10 cellular contexts compared by ENCODE assay signal in the genomic region with DNA sequence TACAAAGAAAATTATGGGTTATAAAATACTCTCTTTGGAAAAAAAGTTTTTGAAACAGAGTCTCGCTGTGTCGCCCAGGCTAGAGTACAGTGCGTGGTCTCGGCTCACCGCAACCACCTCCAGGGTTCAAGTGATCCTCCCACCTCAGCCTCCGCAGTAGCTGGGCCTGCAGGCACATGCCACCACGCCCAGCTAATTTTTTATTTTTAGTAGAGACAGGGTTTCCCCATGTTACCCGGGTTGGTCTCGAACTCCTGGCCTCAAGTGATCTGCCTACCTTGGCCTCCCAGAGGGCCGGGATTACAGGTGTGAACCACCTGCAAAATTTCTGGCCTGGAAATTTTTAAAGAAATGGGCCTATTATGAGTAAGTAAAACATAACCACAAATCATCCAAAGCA. TPM values are rescaled to one million over a fixed set of nuclear protein-coding genes. Genes with fewer than 3 reads are reported as not detected.
DNase-seq lines count a peak whose midpoint lies in the region; ATAC-seq and TF ChIP-seq lines count a peak whose summit lies in the region.
"Had no signal": no experiment of that assay in that cellular context is flagged by ENCODE, and none has a peak within 500 bp of the region (broad histone marks: within the 10 kb centered on the region; RNA-seq: fewer than 3 reads in every experiment).

No MANE protein-coding gene starts in this region.

- H3K4me3 Mint-ChIP-seq in CD14-positive monocyte, result peak overlapping the region in 1 of 2 donors; percentile 57
- peak overlapping the region; percentile 94 to 95 for H3K4me3 Mint-ChIP-seq in effector memory CD8-positive, alpha-beta T cell

- peak overlapping the region; percentile 97 for H3K4me3 ChIP-seq in GM12865 (ENCODE audit: low read depth, low read length)

- ATAC-seq in effector memory CD8-positive, alpha-beta T cell (replicated peaks), result no peak
- no peak for ATAC-seq in HG03571 (IDR thresholded peaks at IDR 0.05; ENCODE audit: unreplicated experiment)
- ATAC-seq: PC-3 had no signal

- no peaks in the 10 kb centered on the region for H3K27me3 Mint-ChIP-seq in CD14-positive monocyte (ENCODE audit: low read depth in 3 of 3)
- H3K27me3 Mint-ChIP-seq in effector memory CD8-positive, alpha-beta T cell, result no peaks in the 10 kb centered on the region

- H3K4me1 Mint-ChIP-seq in CD14-positive monocyte, result peaks cover 65% of the 10 kb centered on the region
- H3K4me1 Mint-ChIP-seq in effector memory CD8-positive, alpha-beta T cell (ENCODE audit: low read depth in 2 of 2), result peaks cover 36 to 61% of the 10 kb centered on the region in 2 donors

- peaks cover 0 to 3% (median 0%) of the 10 kb centered on the region in 7 donors for H3K9me3 Mint-ChIP-seq in CD14-positive monocyte
- H3K9me3 Mint-ChIP-seq in effector memory CD8-positive, alpha-beta T cell, result no peaks in the 10 kb centered on the region

- no peak for TF ChIP-seq CTCF in CD14-positive monocyte (IDR thresholded peaks at IDR 0.05)
- no peak for TF ChIP-seq CTCF in GM12865 (IDR thresholded peaks at IDR 0.05; ENCODE audit: insufficient read depth, low read depth, low read length, missing control alignments)

- H3K27ac Mint-ChIP-seq in CD14-positive monocyte, result peak overlapping the region; percentile 46 to 87 (median 83)
- peak overlapping the region; percentile 82 to 83 for H3K27ac Mint-ChIP-seq in effector memory CD8-positive, alpha-beta T cell

- intact Hi-C loops in CD14-positive monocyte (cut with micrococcal nuclease), result loop anchor here in 1 of 2 donors (5.0 kb wide), 1 partner anchor 33 kb away; no protein-coding TSS in a partner anchor

- H3K36me3 Mint-ChIP-seq in CD14-positive monocyte, result peaks cover 4 to 24% of the 10 kb centered on the region in 2 donors
- H3K36me3 Mint-ChIP-seq in effector memory CD8-positive, alpha-beta T cell (ENCODE audit: insufficient read depth), result peaks cover 24% of the 10 kb centered on the region

- DNase-seq in CD14-positive monocyte (ENCODE audit: low spot score), result no peak
- peak; percentile 31 for DNase-seq in GM12865 (ENCODE audit: low read depth)
- DNase-seq in activated CD4-positive, alpha-beta T cell treated with anti-CD3 and anti-CD28 coated beads, Interleukin-2, amount 50 U/mL, for 48 hours, result peak; percentile 15 to 20
- DNase-seq in effector memory CD8-positive, alpha-beta T cell, result no peak
- no peak for DNase-seq in activated gamma-delta T cell treated with Interleukin-2 at 50 U/mL for 16 hours
- DNase-seq in NCI-H2171 (lab: John Stamatoyannopoulos, UW), result no peak
- no peak for DNase-seq in DMS53 (lab: John Stamatoyannopoulos, UW)
- DNase-seq: activated CD4-positive, CD25-positive, alpha-beta regulatory T cell treated with anti-CD3 and anti-CD28 coated beads, Interleukin-2, amount 50 U/mL, for 72 hours; PC-3 had no signal

RNA-seq across cellular contexts. Expression of a gene that starts 3.8 kb away (rescaled TPM):
- polyA plus RNA-seq in CD14-positive monocyte, result 100 to 1,000 TPM; 146 to 180 TPM

Comparison
In these comparisons a context has a peak if more than half of its experiments do, and no peak if none do; other contexts are left out.
1. DNase-seq: peak in GM12865 (single experiment) and activated CD4-positive, alpha-beta T cell treated with anti-CD3 and anti-CD28 coated beads, Interleukin-2, amount 50 U/mL, for 48 hours (2 of 2); none in CD14-positive monocyte (single experiment), effector memory CD8-positive, alpha-beta T cell (0 of 3), activated gamma-delta T cell treated with Interleukin-2 at 50 U/mL for 16 hours (single experiment), NCI-H2171 (single experiment) and DMS53 (single experiment).